Comparison of ENCODE assay signal across 8 cellular contexts in the genomic region with DNA sequence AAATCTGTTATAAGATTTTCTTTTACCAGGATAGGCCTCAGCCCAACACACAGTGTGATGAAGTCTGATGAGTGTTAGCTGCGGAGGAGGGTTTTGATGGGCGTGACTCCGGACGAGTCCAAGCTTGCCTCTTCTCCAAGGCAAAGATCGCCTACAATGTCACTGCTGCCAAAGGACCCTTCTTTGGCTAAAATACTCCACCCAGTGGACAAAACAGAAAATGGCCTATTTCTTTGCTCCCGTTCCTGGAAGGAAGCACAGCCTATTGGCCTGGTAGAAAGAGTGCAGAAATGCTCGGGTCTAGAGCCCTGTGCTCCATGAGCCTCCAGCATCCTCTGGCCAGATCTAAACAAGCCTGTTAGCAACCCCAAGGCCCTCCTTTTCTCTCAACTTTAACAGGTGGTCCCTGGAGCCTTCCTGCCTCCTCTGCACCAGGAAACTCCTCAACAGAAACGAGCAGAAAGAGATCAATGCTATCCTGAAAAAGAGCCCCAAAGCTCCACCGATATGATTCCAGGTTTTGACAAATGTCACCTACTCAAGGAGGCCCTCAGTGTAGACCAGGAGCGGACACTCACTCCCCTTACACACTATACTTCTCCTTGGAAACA. TPM values are rescaled to one million over a fixed set of nuclear protein-coding genes. Genes with fewer than 3 reads are reported as not detected.
DNase-seq lines count a peak whose midpoint lies in the region; ATAC-seq and TF ChIP-seq lines count a peak whose summit lies in the region.

No MANE protein-coding gene starts in this region.

- H3K27me3 ChIP-seq in H9 (ENCODE audit: insufficient read depth, low read length) = no peaks in the 10 kb centered on the region
- H3K27me3 ChIP-seq in OCI-LY3 (ENCODE audit: low read depth, low read length) = peaks cover 3% of the 10 kb centered on the region; the same call in 1 of the 2 replicates

- no peaks in the 10 kb centered on the region for H3K9me3 Mint-ChIP-seq in activated T-cell treated with anti-CD3 and anti-CD28 coated beads, Interleukin-2, amount 50 U/mL, for 24 hours
- H3K9me3 Mint-ChIP-seq in H9 = no peaks in the 10 kb centered on the region

- no peaks in the 10 kb centered on the region for H3K36me3 ChIP-seq in OCI-LY3 (replicated peaks; ENCODE audit: low read depth, low read length)

- H2AFZ ChIP-seq in H9 (ENCODE audit: low read length) (peak overlapping the region; percentile 90), OCI-LY3 (ENCODE audit: low read depth, low read length) (no peak overlapping the region)

- H3K4me1 Mint-ChIP-seq in activated T-cell treated with anti-CD3 and anti-CD28 coated beads, Interleukin-2, amount 50 U/mL, for 24 hours (ENCODE audit: low read depth) = no peaks in the 10 kb centered on the region
- H3K4me1 Mint-ChIP-seq in H9 = peaks cover 6 to 8% of the 10 kb centered on the region in 2 experiments

- no peak overlapping the region for H3K4ac ChIP-seq in H9 (ENCODE audit: low read depth, low read length)

- H4K20me1 ChIP-seq in H9 (ENCODE audit: control insufficient read depth, insufficient read depth, insufficient read length) (no peaks in the 10 kb centered on the region), OCI-LY3 (ENCODE audit: insufficient read depth, low read length) (no peaks in the 10 kb centered on the region)

- H3K4me2 ChIP-seq in H9 (ENCODE audit: insufficient read depth, insufficient read length, low read length) (peak overlapping the region; percentile 48), OCI-LY3 (ENCODE audit: low read length) (peak overlapping the region; percentile 56)

- H3K18ac ChIP-seq in H9 (ENCODE audit: insufficient read length, low read depth, low read length) = peak overlapping the region; percentile 70

- H3K27ac ChIP-seq in H9 (ENCODE audit: insufficient read length, low read depth, low read length) = no peak overlapping the region
- H3K27ac ChIP-seq in OCI-LY3 (ENCODE audit: low read length) = no peak overlapping the region

- H3K36me3 Mint-ChIP-seq in activated T-cell treated with anti-CD3 and anti-CD28 coated beads, Interleukin-2, amount 50 U/mL, for 24 hours (ENCODE audit: low read depth) = no peaks in the 10 kb centered on the region
- no peaks in the 10 kb centered on the region for H3K36me3 Mint-ChIP-seq in H9 (ENCODE audit: insufficient read depth in 1 of 3, low read depth in 3 of 3)

- H3T11ph ChIP-seq in H9 (ENCODE audit: low read length) = no peak overlapping the region

- H3K14ac ChIP-seq in H9 (ENCODE audit: insufficient read depth, low read length) = no peak overlapping the region

- TF ChIP-seq CTCF in H9 (conservative IDR thresholded peaks at IDR 0.05) (peak; percentile 85), OCI-LY3 (IDR thresholded peaks at IDR 0.05; ENCODE audit: low read depth, low read length) (peak; percentile 59)

- no peak overlapping the region for H4K91ac ChIP-seq in H9 (ENCODE audit: insufficient read length, low read depth, low read length)

- H4K5ac ChIP-seq in H9 (ENCODE audit: insufficient read length, low read depth, low read length) = no peak overlapping the region

- no peak overlapping the region for H2AK5ac ChIP-seq in H9 (ENCODE audit: insufficient read length, low read length)

- peak; percentile 36 for ATAC-seq in stimulated activated naive CD8-positive, alpha-beta T cell treated with anti-CD3 and anti-CD28 coated beads, Interleukin-15, Interleukin-2, amounts not matched to agents 100 U/mL and 50 U/mL, for 24 hours

- no peak overlapping the region for H4K8ac ChIP-seq in H9 (replicated peaks; ENCODE audit: insufficient read length, low read depth, low read length)

- H3K9me3 ChIP-seq in H9 (ENCODE audit: control insufficient read depth, low read depth, low read length) = no peaks in the 10 kb centered on the region
- H3K9me3 ChIP-seq in OCI-LY3 (ENCODE audit: insufficient read depth, low read length) = no peaks in the 10 kb centered on the region

- no peak overlapping the region for H2BK12ac ChIP-seq in H9 (ENCODE audit: insufficient read length, low read depth, low read length)

- H3K23me2 ChIP-seq in H9 (ENCODE audit: insufficient read length, low read depth, low read length, poor library complexity, severe bottlenecking) = no peaks in the 10 kb centered on the region

- no peak overlapping the region for H2BK5ac ChIP-seq in H9 (ENCODE audit: insufficient read length, low read length)

- no peak overlapping the region for H3K56ac ChIP-seq in H9 (ENCODE audit: insufficient read length, low read depth, low read length)

- H2BK20ac ChIP-seq in H9 (ENCODE audit: low read depth, low read length, poor library complexity, severe bottlenecking) = no peak overlapping the region

- no peak overlapping the region for H2BK120ac ChIP-seq in H9 (ENCODE audit: low read depth, low read length, poor library complexity, severe bottlenecking)

- peaks cover 20% of the 10 kb centered on the region for H3K27me3 Mint-ChIP-seq in activated T-cell treated with anti-CD3 and anti-CD28 coated beads, Interleukin-2, amount 50 U/mL, for 24 hours
- no peaks in the 10 kb centered on the region; the same call in 1 of the 2 replicates for H3K27me3 Mint-ChIP-seq in H9 (ENCODE audit: low read depth)

- H3K23ac ChIP-seq in H9 (ENCODE audit: insufficient read length, low read depth, low read length) = no peak overlapping the region

- no peak overlapping the region for H3K4me3 Mint-ChIP-seq in activated T-cell treated with anti-CD3 and anti-CD28 coated beads, Interleukin-2, amount 50 U/mL, for 24 hours
- peak overlapping the region in 1 of 2 experiments; percentile 35; a peak in 2 of 5 replicates for H3K4me3 Mint-ChIP-seq in H9

- peak; percentile 18 to 26 for DNase-seq in activated T-cell treated with anti-CD3 and anti-CD28 coated beads, Interleukin-2, amount 50 U/mL, for 48 hours
- no peak for DNase-seq in activated T-cell treated with anti-CD3 and anti-CD28 coated beads, Interleukin-2, amount 50 U/mL, for 24 hours
- DNase-seq in H9 (peak; percentile 88), LHCN-M2 (ENCODE audit: low read depth) (peak; percentile 91), cerebellar cortex (ENCODE audit: low spot score) (peak; percentile 89), islet precursor cell (peak; percentile 93)
- no peak for DNase-seq in stimulated activated naive CD8-positive, alpha-beta T cell treated with anti-CD3 and anti-CD28 coated beads, Interleukin-15, Interleukin-2, amounts not matched to agents 100 U/mL and 50 U/mL, for 24 hours

- H3K79me1 ChIP-seq in H9 (ENCODE audit: insufficient read depth, low read depth, low read length, poor library complexity, severe bottlenecking) = no peaks in the 10 kb centered on the region

- WGBS in H9 (ENCODE audit: extremely low coverage, insufficient read length, low lambda C conversion rate) = no CpG with 5 or more reads among the region's 10 CpGs

- H3K9ac ChIP-seq in H9 (ENCODE audit: extremely low read depth, insufficient read length, low read length) (no peak overlapping the region), OCI-LY3 (ENCODE audit: low read length) (no peak overlapping the region)

- no peak overlapping the region for H2BK15ac ChIP-seq in H9 (ENCODE audit: low read depth, low read length)

- H3K4me3 ChIP-seq in OCI-LY3 (ENCODE audit: low read length) = peak overlapping the region; percentile 40; the same call in 1 of the 2 replicates

- H3K4me1 ChIP-seq in H9 (ENCODE audit: insufficient read depth, low read length) = no peaks in the 10 kb centered on the region
- no peaks in the 10 kb centered on the region for H3K4me1 ChIP-seq in OCI-LY3 (ENCODE audit: low read length)

- H3K27ac Mint-ChIP-seq in activated T-cell treated with anti-CD3 and anti-CD28 coated beads, Interleukin-2, amount 50 U/mL, for 24 hours = no peak overlapping the region
- H3K27ac Mint-ChIP-seq in H9 = peak overlapping the region in 1 of 3 experiments; percentile 41; a peak in 3 of 7 replicates

- H3K79me2 ChIP-seq in H9 (ENCODE audit: insufficient read depth, low read length) (no peaks in the 10 kb centered on the region), OCI-LY3 (ENCODE audit: low read length) (no peaks in the 10 kb centered on the region)

RNA-seq across cellular contexts. Expression of a gene that starts 3.4 kb away (rescaled TPM):
- total RNA-seq in H9 (2021) = not detected in 2 replicates
- total RNA-seq in LHCN-M2 (2014; rRNA removed) = 0.17 and 0.19 TPM in 2 replicates
- polyA plus RNA-seq in LHCN-M2 (2012) = 0.04 TPM

Comparison
In these comparisons a context has a peak if more than half of its experiments do, and no peak if none do; other contexts are left out.
1. DNase-seq: peak in activated T-cell treated with anti-CD3 and anti-CD28 coated beads, Interleukin-2, amount 50 U/mL, for 48 hours (2 of 2), H9 (single experiment), LHCN-M2 (single experiment), cerebellar cortex (single experiment) and islet precursor cell (single experiment); none in activated T-cell treated with anti-CD3 and anti-CD28 coated beads, Interleukin-2, amount 50 U/mL, for 24 hours (single experiment) and stimulated activated naive CD8-positive, alpha-beta T cell treated with anti-CD3 and anti-CD28 coated beads, Interleukin-15, Interleukin-2, amounts not matched to agents 100 U/mL and 50 U/mL, for 24 hours (single experiment).